In genomic region chr12:55927588-55928502, GRCh38 we compare ENCODE assay signal across 8 cellular contexts. TPM values are rescaled to one million over a fixed set of nuclear protein-coding genes. Genes with fewer than 3 reads are reported as not detected.
DNase-seq lines count a peak whose midpoint lies in the region; ATAC-seq and TF ChIP-seq lines count a peak whose summit lies in the region.

Gene PYM1 (minus strand): TSS chr12:55927894. CDS start chr12:55927761, 133 bp downstream.

- POLR2A ChIA-PET in naive thymus-derived CD8-positive, alpha-beta T cell (lab: Charles Lee), result interaction anchor here (0.6 to 10.9 kb wide), 34 partner anchors 9 to 1648 kb away, joined by 3 to 293 read pairs (median 4); partner anchors contain the start of genes BLOC1S1, CBX5, DNAJC14 and ESYT1

- H3K36me3 Mint-ChIP-seq in naive thymus-derived CD8-positive, alpha-beta T cell, result peaks cover 20 to 24% (median 21%) of the 10 kb centered on the region in 3 donors

- peaks cover 14% of the 10 kb centered on the region for H3K27me3 ChIP-seq in HUES64 (ENCODE audit: insufficient read depth, low read length)

- no peaks in the 10 kb centered on the region for H3K27me3 Mint-ChIP-seq in naive thymus-derived CD8-positive, alpha-beta T cell

- no peaks in the 10 kb centered on the region for H3K9me3 Mint-ChIP-seq in naive thymus-derived CD8-positive, alpha-beta T cell

- peak; percentile 30 for ATAC-seq in GM21423 (IDR thresholded peaks at IDR 0.05; ENCODE audit: unreplicated experiment)
- peak in 1 of 2 donors; percentile 5 for ATAC-seq in naive thymus-derived CD8-positive, alpha-beta T cell

- TF ChIP-seq CTCF in fibroblast of villous mesenchyme (IDR thresholded peaks at IDR 0.05; ENCODE audit: insufficient read depth, low read depth, low read length), result no peak

- H3K4me3 ChIP-seq in HUES64 (ENCODE audit: low read length) (peak within 1 kb of the TSS; percentile 94), fibroblast of villous mesenchyme (ENCODE audit: low read depth, low read length) (peak within 1 kb of the TSS; percentile 99)

- peak within 1 kb of the TSS; percentile 96 to 100 (median 98) for H3K27ac Mint-ChIP-seq in naive thymus-derived CD8-positive, alpha-beta T cell

- H3K9ac ChIP-seq in HUES64 (ENCODE audit: low read depth, low read length), result peak within 1 kb of the TSS; percentile 92

- H3K4me1 ChIP-seq in HUES64 (ENCODE audit: insufficient read depth, low read length), result peaks cover 25% of the 10 kb centered on the region

- peaks cover 38 to 65% (median 48%) of the 10 kb centered on the region in 4 donors for H3K4me1 Mint-ChIP-seq in naive thymus-derived CD8-positive, alpha-beta T cell

- H3K9me3 ChIP-seq in HUES64 (ENCODE audit: insufficient read depth, low read depth, low read length), result no peaks in the 10 kb centered on the region

- H3K4me3 Mint-ChIP-seq in naive thymus-derived CD8-positive, alpha-beta T cell, result peak within 1 kb of the TSS; percentile 93 to 100 (median 98)

- peak within 1 kb of the TSS; percentile 96 for H3K27ac ChIP-seq in HUES64 (ENCODE audit: low read depth, low read length)
- H3K27ac ChIP-seq in temporal lobe (ENCODE audit: low read depth, low read length), result peak within 1 kb of the TSS; percentile 89

- 7% methylated on average over 49 of the region's 49 CpGs for WGBS in HUES64

- H3K36me3 ChIP-seq in HUES64 (ENCODE audit: insufficient read depth, low read length), result peaks cover 25% of the 10 kb centered on the region

- DNase-seq in DMS153 treated with DMSO at 0.1 percent for 48 hours (lab: John Stamatoyannopoulos, UW; ENCODE audit: unreplicated experiment) (peak; percentile 42), RPMI7951 (ENCODE audit: low read depth) (peak; percentile 72), activated gamma-delta T cell (lab: John Stamatoyannopoulos, UW) (peak; percentile 27), fibroblast of villous mesenchyme (ENCODE audit: low read depth) (peak; percentile 75)
- DNase-seq in naive thymus-derived CD8-positive, alpha-beta T cell, result peak; percentile 16 to 73 (median 44)

RNA-seq across cellular contexts. Expression of gene PYM1, which starts in this region (rescaled TPM):
- 48.7 TPM for polyA plus RNA-seq in HUES64 (2013, experiment 1 of 2)
- polyA plus RNA-seq in HUES64 (2013, experiment 2 of 2), result 57.9 TPM
- total RNA-seq in RPMI7951 (2014; rRNA removed; shearing (Covaris generic)), result 21.7 and 22.0 TPM in 2 replicates
- total RNA-seq in fibroblast of villous mesenchyme (32.2 and 32.8 TPM in 2 replicates), temporal lobe (13.8 TPM)
- 10 to 100 TPM; 33.1 to 44.4 TPM for total RNA-seq in naive thymus-derived CD8-positive, alpha-beta T cell
- polyA plus RNA-seq in naive thymus-derived CD8-positive, alpha-beta T cell, result 10 to 100 TPM; 54.4 to 65.7 (median 55.0) TPM
